ENCODE assay signal across 20 cellular contexts in the genomic region with DNA sequence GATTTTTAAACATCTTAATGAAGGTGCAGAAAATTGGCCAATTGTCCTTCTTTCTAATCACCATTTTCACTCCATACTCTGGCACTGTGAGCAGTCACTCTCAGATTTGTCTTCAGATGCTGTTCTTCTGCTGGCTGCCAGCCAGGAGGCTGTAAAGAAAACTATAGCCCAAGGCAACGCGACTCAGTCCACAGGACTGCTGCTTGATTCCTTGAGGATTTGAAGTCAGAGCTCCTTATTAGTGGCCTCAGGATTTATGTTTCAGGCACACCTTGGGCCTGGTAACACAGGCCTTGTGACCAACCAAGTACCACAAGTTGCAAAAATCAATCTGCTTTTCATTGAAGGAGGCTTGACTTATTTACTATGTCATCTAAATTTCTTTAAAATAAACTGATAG.
DNase-seq lines count a peak whose midpoint lies in the region; ATAC-seq and TF ChIP-seq lines count a peak whose summit lies in the region.
"Had no signal": no experiment of that assay in that cellular context is flagged by ENCODE, and none has a peak within 500 bp of the region (broad histone marks: within the 10 kb centered on the region; RNA-seq: fewer than 3 reads in every experiment).

No MANE protein-coding gene starts in this region.

- H3K27ac Mint-ChIP-seq in HFFc6, result peak overlapping the region; percentile 16; the same call in 1 of the 2 replicates
- H3K27ac Mint-ChIP-seq: nephron, T-cell had no signal

- peaks cover 4% of the 10 kb centered on the region; the same call in 1 of the 2 replicates for H3K36me3 Mint-ChIP-seq in HFFc6 (ENCODE audit: low read depth)
- H3K36me3 Mint-ChIP-seq: T-cell had no signal

- H3K9me3 ChIP-seq in mucosa of descending colon, result peaks cover 32% of the 10 kb centered on the region
- H3K9me3 ChIP-seq: thoracic aorta had no signal

- no peaks in the 10 kb centered on the region for H3K36me3 ChIP-seq in mucosa of descending colon (ENCODE audit: low read depth)
- H3K36me3 ChIP-seq: spleen, thoracic aorta had no signal

- no peak overlapping the region for H3K4me3 ChIP-seq in mucosa of descending colon
- H3K4me3 ChIP-seq: spleen, thoracic aorta had no signal

- peak overlapping the region; percentile 20; the same call in 1 of the 2 replicates for H3K4me3 Mint-ChIP-seq in HFFc6
- H3K4me3 Mint-ChIP-seq: nephron, T-cell had no signal

- ATAC-seq in SK-N-SH treated with all-trans-retinoic acid at 6 μM for 48 hours (peak; percentile 42; the same call in 1 of the 3 replicates), HG03342 (IDR thresholded peaks at IDR 0.05; ENCODE audit: unreplicated experiment) (no peak), mucosa of descending colon (no peak), HG03196 (IDR thresholded peaks at IDR 0.05; ENCODE audit: unreplicated experiment) (no peak)
- ATAC-seq: left lobe of liver, T-cell had no signal

- TF ChIP-seq CTCF in 22Rv1 (IDR thresholded peaks at IDR 0.05), result no peak
- no peak for TF ChIP-seq CTCF in HFFc6 (IDR thresholded peaks at IDR 0.05)
- TF ChIP-seq CTCF in mucosa of descending colon (IDR thresholded peaks at IDR 0.05), result no peak

- intact Hi-C loops in mucosa of descending colon (cut with DNase I, micrococcal nuclease), result no loop called here

- peak overlapping the region; percentile 37; the same call in 1 of the 2 replicates for H3K27ac ChIP-seq in 22Rv1
- H3K27ac ChIP-seq: HL-60, spleen, thoracic aorta had no signal

- peaks cover 19% of the 10 kb centered on the region for H3K27me3 Mint-ChIP-seq in HFFc6 (ENCODE audit: insufficient read depth)

- peaks cover 18% of the 10 kb centered on the region for H3K4me1 Mint-ChIP-seq in HFFc6 (ENCODE audit: low read depth)
- H3K4me1 Mint-ChIP-seq: nephron, T-cell had no signal

- DNase-seq in HFFc6 (peak; percentile 50), hepatic stellate cell (ENCODE audit: low spot score) (peak; percentile 7), SHP77 treated with DMSO at 0.1 percent for 48 hours (lab: John Stamatoyannopoulos, UW) (no peak), mucosa of descending colon (no peak)
- DNase-seq: activated CD4-positive, alpha-beta T cell treated with anti-CD3 and anti-CD28 coated beads for 1 hour; activated T-cell treated with anti-CD3 and anti-CD28 coated beads, Interleukin-2, amount 50 U/mL, for 48 hours; amygdala; effector CD4-positive, alpha-beta T cell; head of caudate nucleus; NCI-H2081 treated with DMSO at 0.1 percent for 48 hours; spleen; T-cell had no signal

- peaks cover 21% of the 10 kb centered on the region for H3K9me3 Mint-ChIP-seq in HFFc6
- H3K9me3 Mint-ChIP-seq: nephron had no signal

- no peaks in the 10 kb centered on the region for H3K4me1 ChIP-seq in mucosa of descending colon (ENCODE audit: low read depth)
- H3K4me1 ChIP-seq: spleen had no signal

TF ChIP-seq in SK-N-SH treated with all-trans-retinoic acid at 6 μM for 48 hours, 23 proteins besides CTCF, POLR2A, EP300 and RAD21:
- TF ChIP-seq, protein P1, sequence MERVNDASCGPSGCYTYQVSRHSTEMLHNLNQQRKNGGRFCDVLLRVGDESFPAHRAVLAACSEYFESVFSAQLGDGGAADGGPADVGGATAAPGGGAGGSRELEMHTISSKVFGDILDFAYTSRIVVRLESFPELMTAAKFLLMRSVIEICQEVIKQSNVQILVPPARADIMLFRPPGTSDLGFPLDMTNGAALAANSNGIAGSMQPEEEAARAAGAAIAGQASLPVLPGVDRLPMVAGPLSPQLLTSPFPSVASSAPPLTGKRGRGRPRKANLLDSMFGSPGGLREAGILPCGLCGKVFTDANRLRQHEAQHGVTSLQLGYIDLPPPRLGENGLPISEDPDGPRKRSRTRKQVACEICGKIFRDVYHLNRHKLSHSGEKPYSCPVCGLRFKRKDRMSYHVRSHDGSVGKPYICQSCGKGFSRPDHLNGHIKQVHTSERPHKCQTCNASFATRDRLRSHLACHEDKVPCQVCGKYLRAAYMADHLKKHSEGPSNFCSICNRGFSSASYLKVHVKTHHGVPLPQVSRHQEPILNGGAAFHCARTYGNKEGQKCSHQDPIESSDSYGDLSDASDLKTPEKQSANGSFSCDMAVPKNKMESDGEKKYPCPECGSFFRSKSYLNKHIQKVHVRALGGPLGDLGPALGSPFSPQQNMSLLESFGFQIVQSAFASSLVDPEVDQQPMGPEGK (CRISPR knock-in tag; IDR thresholded peaks at IDR 0.05; ENCODE audit: borderline replicate concordance), result no peak
- no peak for TF ChIP-seq BACH2 (CRISPR knock-in tag; IDR thresholded peaks at IDR 0.05; ENCODE audit: borderline replicate concordance)
- TF ChIP-seq TCF4 (CRISPR knock-in tag; IDR thresholded peaks at IDR 0.05; ENCODE audit: borderline replicate concordance), result no peak
- TF ChIP-seq, protein P2, sequence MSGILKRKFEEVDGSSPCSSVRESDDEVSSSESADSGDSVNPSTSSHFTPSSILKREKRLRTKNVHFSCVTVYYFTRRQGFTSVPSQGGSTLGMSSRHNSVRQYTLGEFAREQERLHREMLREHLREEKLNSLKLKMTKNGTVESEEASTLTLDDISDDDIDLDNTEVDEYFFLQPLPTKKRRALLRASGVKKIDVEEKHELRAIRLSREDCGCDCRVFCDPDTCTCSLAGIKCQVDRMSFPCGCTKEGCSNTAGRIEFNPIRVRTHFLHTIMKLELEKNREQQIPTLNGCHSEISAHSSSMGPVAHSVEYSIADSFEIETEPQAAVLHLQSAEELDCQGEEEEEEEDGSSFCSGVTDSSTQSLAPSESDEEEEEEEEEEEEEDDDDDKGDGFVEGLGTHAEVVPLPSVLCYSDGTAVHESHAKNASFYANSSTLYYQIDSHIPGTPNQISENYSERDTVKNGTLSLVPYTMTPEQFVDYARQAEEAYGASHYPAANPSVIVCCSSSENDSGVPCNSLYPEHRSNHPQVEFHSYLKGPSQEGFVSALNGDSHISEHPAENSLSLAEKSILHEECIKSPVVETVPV (CRISPR knock-in tag; IDR thresholded peaks at IDR 0.05), result no peak
- no peak for TF ChIP-seq TOX (CRISPR knock-in tag; IDR thresholded peaks at IDR 0.05; ENCODE audit: borderline replicate concordance)
- no peak for TF ChIP-seq ARNTL (CRISPR knock-in tag; IDR thresholded peaks at IDR 0.05; ENCODE audit: borderline replicate concordance, low read depth)
- TF ChIP-seq GLIS3 (CRISPR knock-in tag; IDR thresholded peaks at IDR 0.05), result no peak
- no peak for TF ChIP-seq ISL1 (CRISPR knock-in tag; IDR thresholded peaks at IDR 0.05)
- TF ChIP-seq ZC3H10 (CRISPR knock-in tag; IDR thresholded peaks at IDR 0.05), result no peak
- TF ChIP-seq OSR1 (CRISPR knock-in tag; IDR thresholded peaks at IDR 0.05), result no peak

Comparison
In these comparisons a context has a peak if more than half of its experiments do, and no peak if none do; other contexts are left out.
1. DNase-seq: peak in HFFc6 (single experiment) and hepatic stellate cell (single experiment); none in SHP77 treated with DMSO at 0.1 percent for 48 hours (single experiment) and mucosa of descending colon (0 of 3).